In genomic region chr7:445563-446288, GRCh38 we compare ENCODE assay signal across 17 cellular contexts.
DNase-seq lines count a peak whose midpoint lies in the region; ATAC-seq, FAIRE-seq and TF ChIP-seq lines count a peak whose summit lies in the region.
"Had no signal": no experiment of that assay in that cellular context is flagged by ENCODE, and none has a peak within 500 bp of the region (broad histone marks: within the 10 kb centered on the region; RNA-seq: fewer than 3 reads in every experiment).

No MANE protein-coding gene starts in this region.

- no peak overlapping the region for H2BK120ac ChIP-seq in H9 (ENCODE audit: low read depth, low read length, poor library complexity, severe bottlenecking)

- H3K79me1 ChIP-seq in H9 (ENCODE audit: insufficient read depth, low read depth, low read length, poor library complexity, severe bottlenecking), result no peaks in the 10 kb centered on the region

- H3K4me1 ChIP-seq in H9 (ENCODE audit: insufficient read depth, low read length) (no peaks in the 10 kb centered on the region; the same call in 1 of the 2 replicates), upper lobe of right lung (no peaks in the 10 kb centered on the region)

- no peak overlapping the region for H3K4ac ChIP-seq in H9 (ENCODE audit: low read depth, low read length)

- POLR2A ChIA-PET in WTC11 (lab: Charles Lee), result no interaction called here

- no peak overlapping the region for H2AK5ac ChIP-seq in H9 (ENCODE audit: insufficient read length, low read length)

- no peak overlapping the region for H3K18ac ChIP-seq in H9 (ENCODE audit: insufficient read length, low read depth, low read length)

- H3K79me2 ChIP-seq in H9 (ENCODE audit: insufficient read depth, low read length), result no peaks in the 10 kb centered on the region

- H3T11ph ChIP-seq in H9 (ENCODE audit: low read length), result no peak overlapping the region

- H3K4me3 ChIP-seq in upper lobe of right lung, result no peak overlapping the region
- H3K4me3 ChIP-seq: SJCRH30 had no signal

- no CpG with 5 or more reads among the region's 14 CpGs for WGBS in H9 (ENCODE audit: extremely low coverage, insufficient read length, low lambda C conversion rate)

- no peaks in the 10 kb centered on the region for H3K36me3 ChIP-seq in upper lobe of right lung
- H3K36me3 ChIP-seq: SJCRH30 had no signal

- no peak overlapping the region for H3K4me2 ChIP-seq in H9 (ENCODE audit: insufficient read depth, insufficient read length, low read length)

- no peak overlapping the region for H3K56ac ChIP-seq in H9 (ENCODE audit: insufficient read length, low read depth, low read length)

- peak overlapping the region; percentile 55 for H2BK12ac ChIP-seq in H9 (ENCODE audit: insufficient read length, low read depth, low read length)

- no peak overlapping the region for H3K27ac ChIP-seq in H9 (ENCODE audit: insufficient read length, low read depth, low read length)
- no peak overlapping the region for H3K27ac ChIP-seq in upper lobe of right lung
- H3K27ac ChIP-seq: C4-2B, SJCRH30 had no signal

- no peak overlapping the region for H4K8ac ChIP-seq in H9 (replicated peaks; ENCODE audit: insufficient read length, low read depth, low read length)

- no peak overlapping the region for H2BK20ac ChIP-seq in H9 (ENCODE audit: low read depth, low read length, poor library complexity, severe bottlenecking)

- H3K36me3 Mint-ChIP-seq in H9 (ENCODE audit: insufficient read depth in 1 of 3, low read depth in 3 of 3) (no peaks in the 10 kb centered on the region), WTC11 (no peaks in the 10 kb centered on the region)

- no peak overlapping the region for H2BK5ac ChIP-seq in H9 (ENCODE audit: insufficient read length, low read length)

- CTCF ChIA-PET in WTC11 (lab: Charles Lee), result no interaction called here

- no peaks in the 10 kb centered on the region for H4K20me1 ChIP-seq in H9 (ENCODE audit: control insufficient read depth, insufficient read depth, insufficient read length)

- H3K23me2 ChIP-seq in H9 (ENCODE audit: insufficient read length, low read depth, low read length, poor library complexity, severe bottlenecking), result no peaks in the 10 kb centered on the region

- no peak overlapping the region for H2AFZ ChIP-seq in H9 (ENCODE audit: low read length)

- no peak overlapping the region for H3K9ac ChIP-seq in H9 (ENCODE audit: extremely low read depth, insufficient read length, low read length)

- H3K4me3 Mint-ChIP-seq in H9 (no peak overlapping the region), WTC11 (no peak overlapping the region)

- TF ChIP-seq CTCF in H9 (conservative IDR thresholded peaks at IDR 0.05) (no peak), WTC11 (IDR thresholded peaks at IDR 0.05) (no peak), upper lobe of right lung (IDR thresholded peaks at IDR 0.05) (no peak)

- H3K27ac Mint-ChIP-seq in H9 (no peak overlapping the region), WTC11 (no peak overlapping the region)

- no peaks in the 10 kb centered on the region for H3K9me3 ChIP-seq in H9 (ENCODE audit: control insufficient read depth, low read depth, low read length)
- H3K9me3 ChIP-seq in upper lobe of right lung, result no peaks in the 10 kb centered on the region
- H3K9me3 ChIP-seq: SJCRH30 had no signal

- H3K27me3 Mint-ChIP-seq in H9 (ENCODE audit: low read depth) (peaks cover 15% of the 10 kb centered on the region), WTC11 (ENCODE audit: low read depth) (peaks cover 7% of the 10 kb centered on the region)

- ATAC-seq in WTC11 (peak; percentile 22; the same call in 1 of the 2 replicates), upper lobe of right lung (peak; percentile 26), HG02970 (IDR thresholded peaks at IDR 0.05; ENCODE audit: low FRiP score, unreplicated experiment) (no peak), GM18873 (IDR thresholded peaks at IDR 0.05; ENCODE audit: low FRiP score, unreplicated experiment) (no peak)
- ATAC-seq: PC-3 had no signal

- intact Hi-C loops in upper lobe of right lung (cut with DNase I), result no loop called here

- no peak overlapping the region for H4K91ac ChIP-seq in H9 (ENCODE audit: insufficient read length, low read depth, low read length)

- peaks cover 2 to 13% of the 10 kb centered on the region in 2 experiments; a peak in 3 of 4 replicates for H3K4me1 Mint-ChIP-seq in H9
- H3K4me1 Mint-ChIP-seq in WTC11, result peaks cover 7% of the 10 kb centered on the region

- H3K14ac ChIP-seq in H9 (ENCODE audit: insufficient read depth, low read length), result peak overlapping the region; percentile 61

- no peak overlapping the region for H2BK15ac ChIP-seq in H9 (ENCODE audit: low read depth, low read length)

- H4K5ac ChIP-seq in H9 (ENCODE audit: insufficient read length, low read depth, low read length), result no peak overlapping the region

- H3K9me3 Mint-ChIP-seq in H9, result no peaks in the 10 kb centered on the region; a peak in 1 of 5 replicates
- no peaks in the 10 kb centered on the region for H3K9me3 Mint-ChIP-seq in WTC11

- no peak overlapping the region for H3K23ac ChIP-seq in H9 (ENCODE audit: insufficient read length, low read depth, low read length)

- DNase-seq in H9, result peak; percentile 36
- no peak for DNase-seq in WTC11 (ENCODE audit: low spot score)
- peak; percentile 44 for DNase-seq in left kidney (ENCODE audit: low read depth, low spot score)
- DNase-seq in upper lobe of right lung, result no peak
- DNase-seq in RCC 7860 (ENCODE audit: low spot score), result no peak
- DNase-seq: ACHN, DMS79 treated with DMSO at 0.1 percent for 48 hours, NCI-H1417 treated with DMSO at 0.1 percent for 48 hours, NCI-H187 treated with DMSO at 0.1 percent for 48 hours, NCI-H226, NCI-H524 treated with DMSO at 0.1 percent for 48 hours, PC-3, SJCRH30 had no signal

- H3K27me3 ChIP-seq in H9 (ENCODE audit: insufficient read depth, low read length) (no peaks in the 10 kb centered on the region), upper lobe of right lung (no peaks in the 10 kb centered on the region)
- H3K27me3 ChIP-seq: SJCRH30 had no signal

- no peak for FAIRE-seq in RCC 7860 (lab: Jason Lieb, UNC)
- FAIRE-seq: D721Med had no signal

TF ChIP-seq in WTC11, 78 proteins besides CTCF, POLR2A, EP300 and RAD21:
- TF ChIP-seq ZNF263 (CRISPR knock-in tag; IDR thresholded peaks at IDR 0.05; ENCODE audit: low read depth) (peak; percentile 80; the same call in 1 of the 2 replicates), ATF6 (CRISPR knock-in tag; IDR thresholded peaks at IDR 0.05) (no peak)

Comparison
In these comparisons a context has a peak if more than half of its experiments do, and no peak if none do; other contexts are left out.
1. DNase-seq: peak in H9 (single experiment) and left kidney (single experiment); none in WTC11 (single experiment), upper lobe of right lung (single experiment) and RCC 7860 (single experiment).
2. ATAC-seq: peak in WTC11 (single experiment) and upper lobe of right lung (single experiment); none in HG02970 (single experiment) and GM18873 (single experiment).